ENCODE assay signal across 9 cellular contexts in the genomic region with DNA sequence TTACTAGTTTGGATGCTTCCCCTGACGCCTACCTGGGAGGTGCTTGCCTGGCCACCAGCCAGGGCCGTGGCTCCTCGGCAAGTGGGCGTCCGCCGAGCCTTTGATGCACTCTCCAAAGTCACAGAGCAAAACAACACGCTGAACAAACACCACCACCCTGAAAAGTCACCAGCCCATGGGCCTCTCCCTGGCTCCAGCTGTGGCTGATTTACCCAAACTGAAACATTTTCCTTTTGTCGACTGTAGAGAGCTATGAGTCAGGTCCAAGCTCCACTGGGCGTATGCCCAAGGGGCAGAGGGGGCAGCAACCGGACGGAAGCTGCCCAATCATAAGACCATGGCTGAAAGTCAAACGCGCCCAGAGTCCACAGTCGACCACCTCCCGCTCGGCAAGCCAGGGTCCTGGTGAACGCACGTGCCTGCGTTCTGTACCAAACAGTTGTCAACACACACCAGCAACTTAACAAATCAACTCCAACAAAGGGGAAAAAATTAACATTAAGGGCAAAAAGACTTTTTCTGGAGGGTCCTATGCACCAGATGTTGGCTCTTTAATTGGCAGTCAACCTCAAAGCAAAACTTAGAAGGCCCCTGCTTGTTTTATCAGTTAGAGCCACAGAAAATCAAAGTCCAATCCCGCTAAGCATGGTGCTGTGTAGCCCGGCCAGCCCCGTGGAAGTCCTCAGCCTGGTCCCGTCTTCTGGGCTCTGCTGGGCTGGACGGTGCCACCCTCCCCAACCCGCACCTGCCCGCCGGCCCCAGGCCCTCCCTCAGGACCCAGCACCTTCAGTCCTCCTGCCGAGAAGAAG. TPM values are rescaled to one million over a fixed set of nuclear protein-coding genes. Genes with fewer than 3 reads are reported as not detected.
DNase-seq lines count a peak whose midpoint lies in the region; TF ChIP-seq lines count a peak whose summit lies in the region.
"Had no signal": no experiment of that assay in that cellular context is flagged by ENCODE, and none has a peak within 500 bp of the region (broad histone marks: within the 10 kb centered on the region; RNA-seq: fewer than 3 reads in every experiment).

No MANE protein-coding gene starts in this region.

- TF ChIP-seq CTCF in prostate gland (IDR thresholded peaks at IDR 0.05) = no peak
- TF ChIP-seq CTCF in GM10248 (IDR thresholded peaks at IDR 0.05; ENCODE audit: control extremely low read depth, extremely low read depth, low read depth, missing control alignments) = no peak

- peaks cover 34% of the 10 kb centered on the region for H3K4me1 ChIP-seq in prostate gland (replicated peaks)

- no peaks in the 10 kb centered on the region for H3K27me3 ChIP-seq in prostate gland (replicated peaks; ENCODE audit: insufficient read depth)

- intact Hi-C loops in prostate gland (cut with DNase I) = no loop called here

- 31% methylated on average over 28 of the region's 28 CpGs for WGBS in prostate gland

- no peak for TF ChIP-seq POLR2A in prostate gland (IDR thresholded peaks at IDR 0.05)

- peak overlapping the region; percentile 54 to 76 for H3K27ac ChIP-seq in prostate gland

- H3K4me3 ChIP-seq in prostate gland = no peak overlapping the region

- no peaks in the 10 kb centered on the region for H3K9me3 ChIP-seq in prostate gland

- CTCF ChIA-PET in GM10248 (lab: Yijun Ruan, JAX) = no interaction called here

- no peaks in the 10 kb centered on the region for H3K36me3 ChIP-seq in prostate gland

- POLR2A ChIA-PET in GM10248 (lab: Yijun Ruan, JAX) = no interaction called here

- peak; percentile 88 for DNase-seq in DMS53 (lab: John Stamatoyannopoulos, UW)
- DNase-seq in NCI-H2196 (lab: John Stamatoyannopoulos, UW; ENCODE audit: unreplicated experiment) = peak; percentile 70
- peak; percentile 84 for DNase-seq in dedifferentiated amniotic fluid mesenchymal stem cell (ENCODE audit: extremely low spot score)
- no peak for DNase-seq in prostate gland (ENCODE audit: low spot score)
- no peak for DNase-seq in NCI-H146 (lab: John Stamatoyannopoulos, UW)
- no peak for DNase-seq in GM10248 (ENCODE audit: extremely low spot score)
- DNase-seq in superior temporal gyrus (ENCODE audit: extremely low spot score) = no peak
- no peak for DNase-seq in RKO (ENCODE audit: low spot score)
- DNase-seq: SW 1271 had no signal

RNA-seq across cellular contexts. Expression of a gene that starts 47.3 kb away (rescaled TPM):
- total RNA-seq in prostate gland = 10 to 100 TPM; 29.1 to 41.9 TPM

RNA-seq across cellular contexts. Expression of a gene that starts 48.1 kb away (rescaled TPM):
- total RNA-seq in prostate gland = 10 to 100 TPM; 11.8 to 19.7 TPM

Comparison
In these comparisons a context has a peak if more than half of its experiments do, and no peak if none do; other contexts are left out.
1. DNase-seq: peak in DMS53 (single experiment), NCI-H2196 (single experiment) and dedifferentiated amniotic fluid mesenchymal stem cell (single experiment); none in prostate gland (single experiment), NCI-H146 (single experiment), GM10248 (single experiment), superior temporal gyrus (single experiment) and RKO (single experiment).